18 cellular contexts compared by ENCODE assay signal in the genomic region with DNA sequence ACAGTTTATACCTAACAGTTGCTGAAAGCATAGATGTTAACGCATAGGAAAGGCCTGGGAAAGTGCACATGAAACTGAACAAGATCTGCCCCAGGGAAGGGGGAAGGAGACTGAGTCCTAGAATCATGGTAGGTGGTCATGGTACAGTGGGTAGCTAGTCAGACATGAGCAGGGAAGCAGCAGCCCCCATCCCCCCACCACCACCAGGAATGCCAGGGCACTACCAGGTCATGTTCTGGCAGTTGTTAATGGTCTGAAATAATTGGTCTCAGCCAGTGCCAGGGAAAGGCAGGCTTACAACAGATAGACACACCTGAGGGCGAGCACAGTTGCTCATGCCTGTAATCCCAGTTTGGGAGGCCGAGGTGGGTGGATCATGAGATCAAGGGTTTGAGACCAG.
"Had no signal": no experiment of that assay in that cellular context is flagged by ENCODE, and none has a peak within 500 bp of the region (broad histone marks: within the 10 kb centered on the region; RNA-seq: fewer than 3 reads in every experiment).

No MANE protein-coding gene starts in this region.

- H3K27ac ChIP-seq: dorsolateral prefrontal cortex, gastroesophageal sphincter, psoas muscle, thoracic aorta had no signal

- H3K36me3 ChIP-seq: gastroesophageal sphincter, thoracic aorta had no signal

- H3K27me3 ChIP-seq: dorsolateral prefrontal cortex had no signal

- DNase-seq: activated CD4-positive, alpha-beta T cell treated with anti-CD3 and anti-CD28 coated beads, Interleukin-2, amount 10 ng/mL, durations not matched to agents 24 days and 14 days; activated CD4-positive, CD25-positive, alpha-beta regulatory T cell; activated CD8-positive, alpha-beta memory T cell treated with anti-CD3 and anti-CD28 coated beads, Interleukin-2, amount 50 U/mL, for 48 hours; activated naive CD4-positive, alpha-beta T cell treated with anti-CD3 and anti-CD28 coated beads for 36 hours; dorsolateral prefrontal cortex; endodermal cell; erythroblast; left ventricle myocardium superior; mesendoderm; nephron progenitor cell; psoas muscle; stimulated activated CD4-positive, alpha-beta T cell treated with anti-CD3 and anti-CD28 coated beads, Interleukin-1b, Interleukin-23, amount 100 ng/mL, for 48 hours had no signal

- H3K4me3 ChIP-seq: dorsolateral prefrontal cortex, gastroesophageal sphincter, psoas muscle, thoracic aorta had no signal

- H3K9me3 ChIP-seq: gastroesophageal sphincter, psoas muscle, thoracic aorta had no signal

- H3K4me1 ChIP-seq: gastroesophageal sphincter, psoas muscle had no signal

- FAIRE-seq: astrocyte, bronchial epithelial cell, islet of Langerhans, urothelium cell line had no signal
